ENCODE assay signal across 25 cellular contexts in genomic region chr2:3638456-3638810, GRCh38. TPM values are rescaled to one million over a fixed set of nuclear protein-coding genes. Genes with fewer than 3 reads are reported as not detected.
"Had no signal": no experiment of that assay in that cellular context is flagged by ENCODE, and none has a peak within 500 bp of the region (broad histone marks: within the 10 kb centered on the region; RNA-seq: fewer than 3 reads in every experiment).

No MANE protein-coding gene starts in this region.

- H3K27me3 ChIP-seq: dorsolateral prefrontal cortex, uterus had no signal

- ATAC-seq: foreskin keratinocyte, WTC11 had no signal

- H3K4me1 Mint-ChIP-seq: activated CD4-positive, alpha-beta memory T cell treated with anti-CD3 and anti-CD28 coated beads, Interleukin-2, amount 10 ng/mL, durations not matched to agents 7 days and 5 days had no signal

- H3K4me3 Mint-ChIP-seq: activated CD4-positive, alpha-beta memory T cell treated with anti-CD3 and anti-CD28 coated beads, Interleukin-2, amount 10 ng/mL, durations not matched to agents 7 days and 5 days; brain; nephron progenitor cell; WTC11 had no signal

- H3K36me3 Mint-ChIP-seq: brain, WTC11 had no signal

- H3K4me1 ChIP-seq: foreskin keratinocyte, uterus had no signal

- FAIRE-seq: colon had no signal

- H3K9me3 ChIP-seq: uterus had no signal

- H3K9me3 Mint-ChIP-seq: activated CD4-positive, alpha-beta memory T cell treated with anti-CD3 and anti-CD28 coated beads, Interleukin-2, amount 10 ng/mL, durations not matched to agents 7 days and 5 days; nephron progenitor cell; WTC11 had no signal

- H3K27ac ChIP-seq: dorsolateral prefrontal cortex, foreskin keratinocyte, uterus had no signal

- H3K27me3 Mint-ChIP-seq: activated CD4-positive, alpha-beta memory T cell treated with anti-CD3 and anti-CD28 coated beads, Interleukin-2, amount 10 ng/mL, durations not matched to agents 7 days and 5 days had no signal

- H3K27ac Mint-ChIP-seq: activated CD4-positive, alpha-beta memory T cell treated with anti-CD3 and anti-CD28 coated beads, Interleukin-2, amount 10 ng/mL, durations not matched to agents 7 days and 5 days; brain; nephron progenitor cell; WTC11 had no signal

- DNase-seq: activated CD4-positive, alpha-beta memory T cell treated with anti-CD3 and anti-CD28 coated beads, Interleukin-2, amount 10 ng/mL, durations not matched to agents 7 days and 5 days; activated CD4-positive, alpha-beta T cell treated with anti-CD3 and anti-CD28 coated beads for 48 hours; activated gamma-delta T cell; activated T-cell treated with anti-CD3 and anti-CD28 coated beads, Interleukin-2, amount 50 U/mL, for 48 hours; anterior cingulate cortex; caudate nucleus; foreskin keratinocyte; hypothalamus; nephron progenitor cell; occipital lobe; retina; stimulated activated CD4-positive, alpha-beta T cell treated with anti-CD3 and anti-CD28 coated beads, Interleukin-15, amount 100 ng/mL, for 24 hours; stimulated activated CD4-positive, alpha-beta T cell treated with anti-CD3 and anti-CD28 coated beads, Interleukin-2, amount 100 ng/mL, for 48 hours; SW 1271 had no signal

- H3K36me3 ChIP-seq: uterus had no signal

- H3K4me3 ChIP-seq: dorsolateral prefrontal cortex, lung, uterus had no signal

RNA-seq across cellular contexts. Expression of gene ALLC, which starts 19.6 kb away (rescaled TPM):
- total RNA-seq: activated CD4-positive, alpha-beta memory T cell treated with anti-CD3 and anti-CD28 coated beads, Interleukin-2, amount 10 ng/mL, durations not matched to agents 7 days and 5 days; epithelial cell of proximal tubule; fibroblast of lung; foreskin keratinocyte; lung; myocyte; occipital lobe; skeletal muscle tissue; T-helper 2 cell treated with Interferon-gamma antibody and Interleukin-4, amounts not matched to agents 100 ng/mL and 5 ng/mL, for 36 hours; uterus; WTC11 had no signal
- polyA plus RNA-seq: fibroblast of lung, foreskin keratinocyte had no signal

RNA-seq across cellular contexts. Expression of gene COLEC11, which starts 43.5 kb away (rescaled TPM):
- total RNA-seq: activated CD4-positive, alpha-beta memory T cell treated with anti-CD3 and anti-CD28 coated beads, Interleukin-2, amount 10 ng/mL, durations not matched to agents 7 days and 5 days; foreskin keratinocyte; myocyte; skeletal muscle tissue had no signal
- polyA plus RNA-seq: foreskin keratinocyte had no signal
